Comparison of ENCODE assay signal across 8 cellular contexts in the genomic region with DNA sequence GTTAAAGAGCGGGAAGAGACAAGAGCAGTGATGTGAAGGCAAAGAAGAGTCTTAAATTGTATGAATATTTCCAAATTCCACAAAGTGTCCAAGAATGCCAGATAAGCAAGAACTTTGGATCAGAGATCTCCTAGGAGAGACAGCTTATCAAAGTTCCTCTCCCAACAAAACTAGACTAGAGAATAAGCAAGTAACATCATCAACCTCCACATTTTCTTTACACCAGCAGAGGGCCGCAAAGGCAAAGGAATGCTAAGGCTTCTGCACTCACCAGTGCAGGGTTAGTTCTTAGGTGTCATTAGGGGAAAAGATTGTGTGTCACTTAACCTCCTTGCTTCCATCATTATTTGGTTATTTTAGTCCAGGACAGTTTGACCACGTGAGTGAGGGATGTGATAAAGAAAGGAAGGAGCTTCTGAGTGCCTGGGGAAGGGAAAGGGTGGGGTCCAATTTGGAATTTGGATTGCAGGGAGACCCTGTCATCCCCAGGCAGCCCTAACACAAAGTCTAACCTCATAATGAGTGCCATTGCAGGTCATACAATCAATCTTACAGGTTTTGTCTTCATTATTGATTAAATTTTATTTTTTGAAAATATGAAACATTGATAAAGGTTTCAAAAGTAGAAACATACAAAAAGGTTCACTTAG. TPM values are rescaled to one million over a fixed set of nuclear protein-coding genes. Genes with fewer than 3 reads are reported as not detected.
DNase-seq lines count a peak whose midpoint lies in the region; ATAC-seq lines count a peak whose summit lies in the region.

No MANE protein-coding gene starts in this region.

- CTCF ChIA-PET in activated naive CD4-positive, alpha-beta T cell treated with anti-CD3 and anti-CD28 coated beads, Interleukin-2, amount 10 ng/mL, durations not matched to agents 7 days and 5 days (lab: Charles Lee): interaction anchor here (0.7 to 2.2 kb wide), 9 partner anchors 9 to 425 kb away, joined by 3 to 10 read pairs (median 3); no protein-coding TSS in a partner anchor

- DNase-seq in EH (ENCODE audit: low read depth): peak; percentile 79
- DNase-seq in Karpas-422: peak; percentile 85
- DNase-seq in SJCRH30: peak; percentile 38 to 68
- peak; percentile 81 for DNase-seq in activated naive CD4-positive, alpha-beta T cell treated with anti-CD3 and anti-CD28 coated beads, Interleukin-2, amount 10 ng/mL, durations not matched to agents 7 days and 5 days
- DNase-seq in glomerular visceral epithelial cell (ENCODE audit: extremely low spot score): peak; percentile 66
- peak in 7 of 10 donors; percentile 33 to 93 (median 72) for DNase-seq in posterior cingulate gyrus

- H3K36me3 Mint-ChIP-seq in activated naive CD4-positive, alpha-beta T cell treated with anti-CD3 and anti-CD28 coated beads, Interleukin-2, amount 10 ng/mL, durations not matched to agents 7 days and 5 days: no peaks in the 10 kb centered on the region

- no peak overlapping the region for H3K4me3 ChIP-seq in Karpas-422 (ENCODE audit: low read length)
- H3K4me3 ChIP-seq in SJCRH30: no peak overlapping the region

- H3K4me3 Mint-ChIP-seq in activated naive CD4-positive, alpha-beta T cell treated with anti-CD3 and anti-CD28 coated beads, Interleukin-2, amount 10 ng/mL, durations not matched to agents 7 days and 5 days: no peak overlapping the region

- H3K9ac ChIP-seq in Karpas-422 (ENCODE audit: low read length): no peak overlapping the region

- no peak overlapping the region for H3K4me2 ChIP-seq in Karpas-422 (ENCODE audit: low read depth, low read length, poor library complexity, severe bottlenecking)

- H3K9me3 ChIP-seq in Karpas-422 (ENCODE audit: low read length) (no peaks in the 10 kb centered on the region), SJCRH30 (replicated peaks) (no peaks in the 10 kb centered on the region)

- H3K4me1 ChIP-seq in Karpas-422 (ENCODE audit: low read length): peaks cover 14% of the 10 kb centered on the region
- no peaks in the 10 kb centered on the region for H3K4me1 ChIP-seq in SJCRH30

- peaks cover 3% of the 10 kb centered on the region for H3K4me1 Mint-ChIP-seq in activated naive CD4-positive, alpha-beta T cell treated with anti-CD3 and anti-CD28 coated beads, Interleukin-2, amount 10 ng/mL, durations not matched to agents 7 days and 5 days

- H2AFZ ChIP-seq in Karpas-422 (ENCODE audit: low read length): no peak overlapping the region

- no peaks in the 10 kb centered on the region for H3K79me2 ChIP-seq in Karpas-422 (ENCODE audit: low read length)

- no peak overlapping the region for H3K27ac Mint-ChIP-seq in activated naive CD4-positive, alpha-beta T cell treated with anti-CD3 and anti-CD28 coated beads, Interleukin-2, amount 10 ng/mL, durations not matched to agents 7 days and 5 days

- no peaks in the 10 kb centered on the region for H3K27me3 ChIP-seq in Karpas-422 (ENCODE audit: low read length)
- H3K27me3 ChIP-seq in SJCRH30: no peaks in the 10 kb centered on the region

- H3K9me2 ChIP-seq in Karpas-422 (replicated peaks; ENCODE audit: insufficient read depth, low read length): no peaks in the 10 kb centered on the region

- no peaks in the 10 kb centered on the region for H4K20me1 ChIP-seq in Karpas-422 (ENCODE audit: insufficient read depth, low read depth, low read length)

- H3K9me3 Mint-ChIP-seq in activated naive CD4-positive, alpha-beta T cell treated with anti-CD3 and anti-CD28 coated beads, Interleukin-2, amount 10 ng/mL, durations not matched to agents 7 days and 5 days: no peaks in the 10 kb centered on the region

- no peak overlapping the region for H3K27ac ChIP-seq in Karpas-422 (ENCODE audit: low read length)
- no peak overlapping the region for H3K27ac ChIP-seq in SJCRH30

- H3K27me3 Mint-ChIP-seq in activated naive CD4-positive, alpha-beta T cell treated with anti-CD3 and anti-CD28 coated beads, Interleukin-2, amount 10 ng/mL, durations not matched to agents 7 days and 5 days: no peaks in the 10 kb centered on the region

- ATAC-seq in GM21576 (IDR thresholded peaks at IDR 0.05; ENCODE audit: unreplicated experiment): peak; percentile 89
- no peak for ATAC-seq in GM18907 (IDR thresholded peaks at IDR 0.05; ENCODE audit: unreplicated experiment)

- intact Hi-C loops in posterior cingulate gyrus (cut with DNase I): loop anchor here (1.0 kb wide), 1 partner anchor 155 kb away; no protein-coding TSS in a partner anchor

- H3K36me3 ChIP-seq in Karpas-422 (ENCODE audit: insufficient read depth, low read length): no peaks in the 10 kb centered on the region
- H3K36me3 ChIP-seq in SJCRH30: no peaks in the 10 kb centered on the region

RNA-seq across cellular contexts. Expression of a gene that starts 7.5 kb away (rescaled TPM):
- 73.4 and 171 TPM in 2 replicates for total RNA-seq in Karpas-422 (2014; rRNA removed; shearing (Covaris generic); ENCODE audit: low replicate concordance)
- 34.9 and 36.8 TPM in 2 replicates for total RNA-seq in SJCRH30 (2014; rRNA removed; shearing (Covaris generic))
